Comparison of ENCODE assay signal across 26 cellular contexts in genomic region chr17:1623057-1623456, GRCh38.
"Had no signal": no experiment of that assay in that cellular context is flagged by ENCODE, and none has a peak within 500 bp of the region (broad histone marks: within the 10 kb centered on the region; RNA-seq: fewer than 3 reads in every experiment).

No MANE protein-coding gene starts in this region.

- FAIRE-seq: colon had no signal

- DNase-seq: effector CD8-positive, alpha-beta T cell; endodermal cell; foreskin fibroblast; hypothalamus; immature natural killer cell; islet precursor cell; kidney glomerular epithelial cell; left colon; natural killer cell; sigmoid colon; stimulated activated CD4-positive, alpha-beta T cell treated with anti-CD3 and anti-CD28 coated beads, Interleukin-2, amount 100 ng/mL, for 24 hours; stimulated activated CD4-positive, alpha-beta T cell treated with anti-CD3 and anti-CD28 coated beads, Interleukin-4, amount 100 ng/mL, for 24 hours; stimulated activated naive CD8-positive, alpha-beta T cell treated with anti-CD3 and anti-CD28 coated beads, Interleukin-15, Interleukin-2, amounts not matched to agents 100 U/mL and 50 U/mL, for 24 hours; substantia nigra; testis; tibial artery; upper lobe of left lung; uterus had no signal

- H3K9me3 ChIP-seq: gastroesophageal sphincter, neutrophil, sigmoid colon, testis, tibial artery, upper lobe of left lung, uterus had no signal

- ATAC-seq: esophagus mucosa; gastroesophageal sphincter; left colon; natural killer cell; stimulated activated memory B cell treated with anti-CD40 and anti-IgM and Interleukin-4, amounts not matched to agents 10 μg/mL and 1 μg/mL and 100 μg/mL, for 72 hours; stimulated activated naive CD8-positive, alpha-beta T cell treated with anti-CD3 and anti-CD28 coated beads, Interleukin-15, Interleukin-2, amounts not matched to agents 100 U/mL and 50 U/mL, for 24 hours had no signal

- H3K9ac ChIP-seq: parathyroid adenoma had no signal

- H2AFZ ChIP-seq: parathyroid adenoma had no signal

- H3K4me1 ChIP-seq: uterus had no signal

- H3K27ac ChIP-seq: epithelial cell of prostate, gastroesophageal sphincter, neutrophil, parathyroid adenoma, sigmoid colon, testis, tibial artery, upper lobe of left lung, uterus had no signal

- H3K27me3 ChIP-seq: gastroesophageal sphincter, neutrophil, sigmoid colon, testis, tibial artery, upper lobe of left lung, uterus had no signal

- H3K36me3 ChIP-seq: sigmoid colon, uterus had no signal

- H3K4me3 ChIP-seq: gastroesophageal sphincter, lung, sigmoid colon, testis, tibial artery, upper lobe of left lung, uterus had no signal
